Comparison of ENCODE assay signal across 16 cellular contexts in the genomic region with DNA sequence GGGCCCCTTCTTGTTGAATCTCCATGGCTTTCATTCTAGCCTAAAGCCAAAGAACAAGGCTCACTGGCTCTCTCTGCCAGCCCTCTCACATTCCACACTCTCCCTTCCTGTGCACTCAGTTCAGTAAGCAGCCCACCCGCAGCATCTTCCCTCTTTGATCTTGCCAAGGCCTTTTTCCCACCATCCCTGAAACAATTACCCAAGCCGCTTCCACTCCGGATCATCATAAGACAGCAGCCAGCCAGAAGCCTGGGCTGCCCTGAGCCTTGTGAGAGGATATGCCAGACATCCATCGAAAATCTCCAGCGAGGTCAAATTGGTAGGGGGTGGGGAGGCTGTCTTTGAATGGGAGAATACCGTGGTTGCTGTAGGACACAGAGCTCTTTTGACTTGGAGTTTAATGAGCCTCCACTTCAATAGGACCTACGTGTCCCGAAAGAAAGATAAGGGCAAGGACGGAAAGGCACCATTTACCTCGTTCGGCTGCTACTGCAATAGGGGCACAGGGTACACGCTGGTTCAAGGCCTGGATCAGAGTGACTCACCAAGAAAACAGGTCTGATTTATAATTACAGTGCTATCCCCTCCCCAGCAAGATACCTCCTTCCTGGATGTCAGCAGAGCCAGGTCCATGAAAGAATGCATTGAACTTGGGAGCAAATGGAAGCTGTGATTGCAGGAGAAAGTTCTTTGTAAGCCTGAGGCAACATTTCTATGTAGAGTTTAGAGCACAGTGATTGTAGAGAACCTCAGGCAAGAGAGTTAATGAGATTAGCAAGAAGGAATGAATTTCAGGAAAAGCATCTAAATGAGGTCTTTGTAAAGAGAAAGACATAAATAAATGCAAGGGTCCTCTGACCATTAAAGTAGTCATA.
"Had no signal": no experiment of that assay in that cellular context is flagged by ENCODE, and none has a peak within 500 bp of the region (broad histone marks: within the 10 kb centered on the region; RNA-seq: fewer than 3 reads in every experiment).

No MANE protein-coding gene starts in this region.

- H3K27me3 ChIP-seq: brain microvascular endothelial cell had no signal

- H3K4me3 ChIP-seq: coronary artery, heart right ventricle, thyroid gland had no signal

- H3K9me3 ChIP-seq: thyroid gland had no signal

- H3K27me3 Mint-ChIP-seq: activated CD4-positive, alpha-beta T cell treated with anti-CD3 and anti-CD28 coated beads, Interleukin-2, amount 10 ng/mL, durations not matched to agents 7 days and 5 days; central memory CD8-positive, alpha-beta T cell; naive thymus-derived CD8-positive, alpha-beta T cell had no signal

- ATAC-seq: activated naive CD4-positive, alpha-beta T cell treated with anti-CD3 and anti-CD28 coated beads, Interleukin-2, amount 50 U/mL, for 72 hours; activated T-cell treated with anti-CD3 and anti-CD28 coated beads, Interleukin-2, amount 50 U/mL, for 72 hours; heart right ventricle; naive thymus-derived CD8-positive, alpha-beta T cell; stimulated activated naive B cell treated with anti-CD40 and anti-IgM and Interleukin-4, amounts not matched to agents 10 μg/mL and 1 μg/mL and 100 μg/mL, for 72 hours had no signal

- DNase-seq: activated CD4-positive, alpha-beta T cell treated with anti-CD3 and anti-CD28 coated beads, Interleukin-2, amount 10 ng/mL, durations not matched to agents 7 days and 5 days; activated CD4-positive, CD25-positive, alpha-beta regulatory T cell; activated CD8-positive, alpha-beta memory T cell treated with anti-CD3 and anti-CD28 coated beads, Interleukin-2, amount 50 U/mL, for 48 hours; activated gamma-delta T cell; activated T-cell treated with anti-CD3 and anti-CD28 coated beads, Interleukin-2, amount 50 U/mL, for 72 hours; brain microvascular endothelial cell; effector CD8-positive, alpha-beta T cell; heart right ventricle; naive thymus-derived CD8-positive, alpha-beta T cell; stimulated activated CD4-positive, alpha-beta T cell treated with anti-CD3 and anti-CD28 coated beads, Interleukin-15, amount 100 ng/mL, for 24 hours; stimulated activated CD4-positive, alpha-beta T cell treated with anti-CD3 and anti-CD28 coated beads, Interleukin-4, amount 100 ng/mL, for 1 hour; stimulated activated naive B cell treated with anti-CD40 and anti-IgM and Interleukin-4, amounts not matched to agents 10 μg/mL and 1 μg/mL and 100 μg/mL, for 72 hours; thyroid gland had no signal

- H3K36me3 ChIP-seq: brain microvascular endothelial cell, thyroid gland had no signal

- H3K4me3 Mint-ChIP-seq: activated CD4-positive, alpha-beta T cell treated with anti-CD3 and anti-CD28 coated beads, Interleukin-2, amount 10 ng/mL, durations not matched to agents 7 days and 5 days; activated T-cell treated with anti-CD3 and anti-CD28 coated beads, Interleukin-2, amount 50 U/mL, for 72 hours; central memory CD8-positive, alpha-beta T cell; naive thymus-derived CD8-positive, alpha-beta T cell; stimulated activated naive B cell treated with anti-CD40 and anti-IgM and Interleukin-4, amounts not matched to agents 10 μg/mL and 1 μg/mL and 100 μg/mL, for 72 hours had no signal

- H3K27ac ChIP-seq: brain microvascular endothelial cell, coronary artery, heart right ventricle, thyroid gland had no signal

- H3K27ac Mint-ChIP-seq: activated CD4-positive, alpha-beta T cell treated with anti-CD3 and anti-CD28 coated beads, Interleukin-2, amount 10 ng/mL, durations not matched to agents 7 days and 5 days; activated naive CD4-positive, alpha-beta T cell treated with anti-CD3 and anti-CD28 coated beads, Interleukin-2, amount 50 U/mL, for 72 hours; activated T-cell treated with anti-CD3 and anti-CD28 coated beads, Interleukin-2, amount 50 U/mL, for 72 hours; naive thymus-derived CD8-positive, alpha-beta T cell; stimulated activated naive B cell treated with anti-CD40 and anti-IgM and Interleukin-4, amounts not matched to agents 10 μg/mL and 1 μg/mL and 100 μg/mL, for 72 hours had no signal

- H3K4me1 ChIP-seq: heart right ventricle, thyroid gland had no signal

- H3K4me1 Mint-ChIP-seq: activated CD4-positive, alpha-beta T cell treated with anti-CD3 and anti-CD28 coated beads, Interleukin-2, amount 10 ng/mL, durations not matched to agents 7 days and 5 days; central memory CD8-positive, alpha-beta T cell; naive thymus-derived CD8-positive, alpha-beta T cell; stimulated activated naive B cell treated with anti-CD40 and anti-IgM and Interleukin-4, amounts not matched to agents 10 μg/mL and 1 μg/mL and 100 μg/mL, for 72 hours had no signal

- H3K9me3 Mint-ChIP-seq: activated CD4-positive, alpha-beta T cell treated with anti-CD3 and anti-CD28 coated beads, Interleukin-2, amount 10 ng/mL, durations not matched to agents 7 days and 5 days; activated T-cell treated with anti-CD3 and anti-CD28 coated beads, Interleukin-2, amount 50 U/mL, for 72 hours; central memory CD8-positive, alpha-beta T cell had no signal
